Comparison of ENCODE assay signal across 1 cellular context in the genomic region with DNA sequence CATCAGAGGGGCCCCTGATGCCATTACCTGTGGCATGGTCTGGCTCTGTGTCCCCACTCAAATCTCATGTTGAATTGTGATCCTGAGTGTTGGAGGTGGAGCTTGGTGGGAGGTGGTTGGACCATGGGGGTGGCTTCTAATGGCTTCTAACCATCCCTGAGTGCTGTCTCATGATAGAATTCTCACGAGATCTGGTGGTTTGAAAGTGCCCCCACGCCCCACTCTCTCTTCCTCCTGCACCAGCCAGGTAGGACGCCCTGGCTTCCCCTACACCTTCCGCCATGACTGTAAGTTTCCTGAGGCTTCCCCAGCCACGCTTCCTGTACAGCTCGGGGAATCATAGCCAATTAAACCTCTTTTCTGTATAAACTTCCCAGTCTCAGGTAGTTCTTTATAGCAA.
TF ChIP-seq lines count a peak whose summit lies in the region.

No MANE protein-coding gene starts in this region.

TF ChIP-seq in GM12878, 131 proteins besides CTCF, POLR2A, EP300 and RAD21:
- no peak for TF ChIP-seq MYB (IDR thresholded peaks at IDR 0.05; ENCODE audit: borderline replicate concordance, low read depth, low read length)
- peak in 1 of 2 experiments; percentile 43; a peak in 1 of 4 replicates for TF ChIP-seq BHLHE40 (IDR thresholded peaks at IDR 0.05; ENCODE audit: borderline replicate concordance in 1 of 2, low read depth in 2 of 2, low read length in 1 of 2)
- TF ChIP-seq RUNX3 (IDR thresholded peaks at IDR 0.05; ENCODE audit: low read length) = 0 out of 2 replicates have a peak, but pooled peaks have one; percentile 9
- no peak for TF ChIP-seq NR2C2 (IDR thresholded peaks at IDR 0.05; ENCODE audit: borderline replicate concordance, control insufficient read depth, insufficient read length, low read depth)
